ENCODE assay signal across 24 cellular contexts in genomic region chr9:3576358-3576757, GRCh38. TPM values are rescaled to one million over a fixed set of nuclear protein-coding genes. Genes with fewer than 3 reads are reported as not detected.
DNase-seq lines count a peak whose midpoint lies in the region; ATAC-seq, FAIRE-seq and TF ChIP-seq lines count a peak whose summit lies in the region.
"Had no signal": no experiment of that assay in that cellular context is flagged by ENCODE, and none has a peak within 500 bp of the region (broad histone marks: within the 10 kb centered on the region; RNA-seq: fewer than 3 reads in every experiment).

No MANE protein-coding gene starts in this region.

- no peaks in the 10 kb centered on the region for H4K20me1 ChIP-seq in K562 (replicated peaks; ENCODE audit: control insufficient read depth, insufficient read depth, low read length)

- DNase-seq in HT1080 (ENCODE audit: low read depth) (peak; percentile 5), NOMO-1 treated with DMSO at 0.1 percent for 48 hours (lab: John Stamatoyannopoulos, UW; ENCODE audit: unreplicated experiment) (peak; percentile 87), K562 (ENCODE audit: extremely low read depth in 1 of 4, low spot score in 3 of 4) (no peak), naive B cell (peak; percentile 4), osteocyte (ENCODE audit: extremely low spot score, unreplicated experiment) (no peak), inferior parietal cortex (ENCODE audit: extremely low spot score) (no peak), stomach (no peak)
- no peak for DNase-seq in stimulated activated CD4-positive, alpha-beta T cell treated with anti-CD3 and anti-CD28 coated beads, Interleukin-4, amount 100 ng/mL, for 24 hours
- DNase-seq: activated CD8-positive, alpha-beta T cell treated with anti-CD3 and anti-CD28 coated beads, Interleukin-2, amount 10 ng/mL, durations not matched to agents 7 days and 5 days; activated naive CD8-positive, alpha-beta T cell treated with anti-CD3 and anti-CD28 coated beads for 36 hours; activated T-cell treated with anti-CD3 and anti-CD28 coated beads, Interleukin-2, amount 50 U/mL, for 48 hours; H9; naive thymus-derived CD8-positive, alpha-beta T cell; NCI-H1436 treated with DMSO at 0.1 percent for 48 hours; NCI-H226; SHP77; small intestine; stimulated activated CD4-positive, alpha-beta T cell treated with anti-CD3 and anti-CD28 coated beads, Interleukin-4, amount 100 ng/mL, for 4 hours; T-helper 17 cell; testis had no signal

- no peak for ATAC-seq in K562
- ATAC-seq in naive B cell (ENCODE audit: low read depth in 2 of 2), result peak; percentile 60 to 80
- ATAC-seq: activated CD8-positive, alpha-beta T cell treated with anti-CD3 and anti-CD28 coated beads, Interleukin-2, amount 10 ng/mL, durations not matched to agents 7 days and 5 days; body of pancreas; gastrocnemius medialis; naive thymus-derived CD8-positive, alpha-beta T cell; T-helper 17 cell had no signal

- H3K27ac ChIP-seq in K562 (ENCODE audit: extremely low read depth, low read depth, low read length) (no peak overlapping the region), stomach (no peak overlapping the region)
- H3K27ac ChIP-seq: body of pancreas, gastrocnemius medialis, parathyroid adenoma, testis had no signal

- H3K9me1 ChIP-seq in K562 (ENCODE audit: control insufficient read depth, insufficient read depth, low read length), result no peaks in the 10 kb centered on the region

- in situ Hi-C loops in K562 (cut with MboI), result no loop called here

- intact Hi-C loops in K562 (cut with micrococcal nuclease) (no loop called here), stomach (cut with DNase I; ENCODE audit: low total_unique reads) (no loop called here)

- POLR2A ChIA-PET in K562 (lab: Yijun Ruan, JAX), result interaction anchor here (0.7 to 0.9 kb wide), 3 partner anchors 12 to 50 kb away, joined by 3 read pairs; no protein-coding TSS in a partner anchor

- TF ChIP-seq CTCF in K562 (IDR thresholded peaks at IDR 0.05 in 2 of 3, conservative IDR thresholded peaks at IDR 0.05 in 1 of 3; ENCODE audit: insufficient read depth in 2 of 3, low read depth in 1 of 3, low read length in 3 of 3) (no peak), osteocyte (IDR thresholded peaks at IDR 0.05) (no peak), stomach (IDR thresholded peaks at IDR 0.05) (no peak)

- no peak for FAIRE-seq in K562 (lab: Jason Lieb, UNC)
- FAIRE-seq: small intestine had no signal

- H3K27me3 Mint-ChIP-seq in naive B cell (no peaks in the 10 kb centered on the region), osteocyte (ENCODE audit: unreplicated experiment) (no peaks in the 10 kb centered on the region)
- H3K27me3 Mint-ChIP-seq: activated naive CD8-positive, alpha-beta T cell treated with anti-CD3 and anti-CD28 coated beads for 36 hours; naive thymus-derived CD8-positive, alpha-beta T cell; T-helper 17 cell had no signal

- TF ChIP-seq POLR2A in K562 (conservative IDR thresholded peaks at IDR 0.05) (no peak), stomach (IDR thresholded peaks at IDR 0.05) (no peak)

- H3K4me3 Mint-ChIP-seq in naive B cell (no peak overlapping the region), osteocyte (ENCODE audit: unreplicated experiment) (no peak overlapping the region)
- H3K4me3 Mint-ChIP-seq: activated CD8-positive, alpha-beta T cell treated with anti-CD3 and anti-CD28 coated beads, Interleukin-2, amount 10 ng/mL, durations not matched to agents 7 days and 5 days; activated naive CD8-positive, alpha-beta T cell treated with anti-CD3 and anti-CD28 coated beads for 36 hours; H9; naive thymus-derived CD8-positive, alpha-beta T cell; T-helper 17 cell had no signal

- no peak overlapping the region for H3K9ac ChIP-seq in K562 (ENCODE audit: insufficient read depth in 1 of 2, low read depth in 2 of 2, low read length in 2 of 2)
- H3K9ac ChIP-seq: parathyroid adenoma had no signal

- H3K36me3 ChIP-seq in K562 (ENCODE audit: control insufficient read depth, insufficient read depth, low read length) (no peaks in the 10 kb centered on the region), stomach (no peaks in the 10 kb centered on the region)
- H3K36me3 ChIP-seq: gastrocnemius medialis had no signal

- 68% methylated on average over 7 of the region's 7 CpGs for WGBS in K562 (ENCODE audit: insufficient coverage, low coverage, missing lambda C conversion rate)
- WGBS in stomach, 5 donors, result 63 to 88% (median 83%) methylated on average over 7 of the region's 7 CpGs

- H3K4me2 ChIP-seq in K562 (ENCODE audit: insufficient read depth, low read length), result no peak overlapping the region

- peak overlapping the region in 1 of 6 donors; percentile 24 for H3K27ac Mint-ChIP-seq in naive B cell
- no peak overlapping the region for H3K27ac Mint-ChIP-seq in osteocyte (ENCODE audit: unreplicated experiment)
- H3K27ac Mint-ChIP-seq: activated CD8-positive, alpha-beta T cell treated with anti-CD3 and anti-CD28 coated beads, Interleukin-2, amount 10 ng/mL, durations not matched to agents 7 days and 5 days; activated naive CD8-positive, alpha-beta T cell treated with anti-CD3 and anti-CD28 coated beads for 36 hours; H9; naive thymus-derived CD8-positive, alpha-beta T cell; T-helper 17 cell had no signal

- no TSS peak for BruUV-seq in K562 (replicated peaks; lab: Mats Ljungman, UMichigan)

- H3K4me1 ChIP-seq in K562 (replicated peaks in 1 of 2; ENCODE audit: control insufficient read depth in 2 of 2, insufficient read depth in 2 of 2, low read length in 2 of 2) (no peaks in the 10 kb centered on the region), stomach (no peaks in the 10 kb centered on the region)
- H3K4me1 ChIP-seq: body of pancreas, gastrocnemius medialis, parathyroid adenoma, testis had no signal

- H3K4me1 Mint-ChIP-seq in naive B cell, result peaks cover 4 to 8% (median 8%) of the 10 kb centered on the region in 3 donors
- no peaks in the 10 kb centered on the region for H3K4me1 Mint-ChIP-seq in osteocyte (ENCODE audit: unreplicated experiment)
- H3K4me1 Mint-ChIP-seq: H9, T-helper 17 cell had no signal

- no peak for TF ChIP-seq EP300 in K562 (IDR thresholded peaks at IDR 0.05; ENCODE audit: low read length)
- TF ChIP-seq EP300 in stomach (IDR thresholded peaks at IDR 0.05), result no peak

- no peaks in the 10 kb centered on the region for H3K79me2 ChIP-seq in K562 (ENCODE audit: control insufficient read depth, insufficient read depth, low read length)
- H3K79me2 ChIP-seq: parathyroid adenoma had no signal

- H3K36me3 Mint-ChIP-seq in naive B cell (peaks cover 24 to 29% of the 10 kb centered on the region in 2 donors), osteocyte (ENCODE audit: unreplicated experiment) (peaks cover 4% of the 10 kb centered on the region)

- H3K27me3 ChIP-seq in K562 (ENCODE audit: control insufficient read depth in 2 of 2, insufficient read depth in 2 of 2, low read length in 2 of 2) (no peaks in the 10 kb centered on the region), stomach (no peaks in the 10 kb centered on the region)
- H3K27me3 ChIP-seq: body of pancreas, gastrocnemius medialis, testis had no signal

- H3K4me3 ChIP-seq in K562 (no peak overlapping the region), stomach (no peak overlapping the region)
- H3K4me3 ChIP-seq: body of pancreas, gastrocnemius medialis, lung, testis had no signal

- H2AFZ ChIP-seq in K562 (ENCODE audit: low read depth, low read length), result no peak overlapping the region
- H2AFZ ChIP-seq: parathyroid adenoma had no signal

- no peaks in the 10 kb centered on the region for H3K9me3 ChIP-seq in K562 (replicated peaks; ENCODE audit: control insufficient read depth, insufficient read depth, low read depth, low read length)
- H3K9me3 ChIP-seq in stomach, result peaks cover 0 to 22% (median 18%) of the 10 kb centered on the region in 4 donors
- H3K9me3 ChIP-seq: body of pancreas, gastrocnemius medialis, testis had no signal

- H3K9me3 Mint-ChIP-seq in naive B cell (peaks cover 12 to 30% (median 22%) of the 10 kb centered on the region in 7 donors), osteocyte (ENCODE audit: unreplicated experiment) (peaks cover 16% of the 10 kb centered on the region)

- CTCF ChIA-PET in K562 (lab: Yijun Ruan, JAX; ENCODE audit: low intra/inter-chr PET ratio), result no interaction called here

- TF ChIP-seq RAD21 in K562 (CRISPR knock-in tag; conservative IDR thresholded peaks at IDR 0.05 in 1 of 2, IDR thresholded peaks at IDR 0.05 in 1 of 2), result no peak

TF ChIP-seq in K562, 482 proteins besides CTCF, POLR2A, EP300 and RAD21 (continues in another document):
- 0 out of 2 replicates have a peak, but pooled peaks have one; percentile 8 for TF ChIP-seq NFIC (IDR thresholded peaks at IDR 0.05)

RNA-seq across cellular contexts. Expression of gene RFX3, which starts 50.6 kb away (rescaled TPM):
- total RNA-seq in HT1080 (2014; rRNA removed; shearing (Covaris generic)), result 1.4 and 1.5 TPM in 2 replicates
- polyA plus RNA-seq in HT1080 (2015; cell fraction: cytosol; rRNA removed), result 1.9 and 2.5 TPM in 2 replicates
- 5.7 and 6.3 TPM in 2 replicates for polyA plus RNA-seq in HT1080 (2015; cell fraction: nucleus; rRNA removed)
- total RNA-seq in K562 (2011; cell fraction: chromatin; rRNA removed; ENCODE audit: low replicate concordance), result 11.5 and 17.9 TPM in 2 replicates
- total RNA-seq in K562 (2011; cell fraction: nucleolus; rRNA removed), result 3.5 and 4.7 TPM in 2 replicates
- 7.8 and 16.4 TPM in 2 replicates for total RNA-seq in K562 (2011; cell fraction: nucleoplasm; rRNA removed)
- total RNA-seq in K562 (2014; rRNA removed) (0.86 and 2.4 TPM in 2 replicates), K562 (2014; rRNA removed; fragmentation: Illumina TruSeq; extraction: Trizol) (3.3 and 3.9 TPM in 2 replicates), K562 (2015; rRNA removed; fragmentation: Illumina TruSeq; extraction: Trizol) (2.0 and 2.1 TPM in 2 replicates), K562 (2021) (4.9 and 5.2 TPM in 2 replicates), osteocyte (9.4 and 10.0 TPM in 2 replicates), stomach (10 to 100 TPM in 4 of 5 donors, 1 to 10 TPM in 1; 1.7 to 22.8 (median 18.4) TPM)
- polyA plus RNA-seq in K562 (2011; rRNA removed) (3.9 and 5.7 TPM in 2 replicates), K562 (2014; fragmentation: Illumina TruSeq; extraction: Trizol) (2.7 TPM in 2 replicates), K562 (2014; fragmentation: Nextera tagmentation; extraction: Ambion mirVana) (1 to 10 TPM; 1.4 TPM), K562 (2014; rRNA removed) (1.4 and 1.5 TPM in 2 replicates), naive B cell (ENCODE audit: low read depth in 6 of 6) (10 to 100 TPM in 2 of 6 donors, 1 to 10 TPM in 4; 3.7 to 16.7 (median 6.3) TPM), stomach (1 to 10 TPM in 1 of 3 donors, under 1 TPM in 2; 0.76 to 1.4 (median 0.81) TPM)
- polyA plus RNA-seq in K562 (2011; cell fraction: cytosol; rRNA removed), result 2.6 and 3.3 TPM in 2 replicates
- polyA plus RNA-seq in K562 (2011; cell fraction: nucleus; rRNA removed), result 9.5 TPM in 2 replicates
- polyA plus RNA-seq in K562 (2012), result 1.5 and 3.3 TPM in 2 replicates
- 33.2 and 42.7 TPM in 2 replicates for polyA minus RNA-seq in K562 (2011; rRNA and poly(A)+ RNA removed)
- 2.3 and 5.9 TPM in 2 replicates for polyA minus RNA-seq in K562 (2011; cell fraction: cytosol; rRNA and poly(A)+ RNA removed)
- polyA minus RNA-seq in K562 (2011; cell fraction: nucleus; rRNA and poly(A)+ RNA removed), result 17.6 and 25.2 TPM in 2 replicates

Comparison
In these comparisons a context has a peak if more than half of its experiments do, and no peak if none do; other contexts are left out.
1. DNase-seq: peak in HT1080 (single experiment), NOMO-1 treated with DMSO at 0.1 percent for 48 hours (single experiment) and naive B cell (single experiment); none in K562 (0 of 4), osteocyte (single experiment), inferior parietal cortex (single experiment), stomach (single experiment) and stimulated activated CD4-positive, alpha-beta T cell treated with anti-CD3 and anti-CD28 coated beads, Interleukin-4, amount 100 ng/mL, for 24 hours (single experiment).